In the genomic region with DNA sequence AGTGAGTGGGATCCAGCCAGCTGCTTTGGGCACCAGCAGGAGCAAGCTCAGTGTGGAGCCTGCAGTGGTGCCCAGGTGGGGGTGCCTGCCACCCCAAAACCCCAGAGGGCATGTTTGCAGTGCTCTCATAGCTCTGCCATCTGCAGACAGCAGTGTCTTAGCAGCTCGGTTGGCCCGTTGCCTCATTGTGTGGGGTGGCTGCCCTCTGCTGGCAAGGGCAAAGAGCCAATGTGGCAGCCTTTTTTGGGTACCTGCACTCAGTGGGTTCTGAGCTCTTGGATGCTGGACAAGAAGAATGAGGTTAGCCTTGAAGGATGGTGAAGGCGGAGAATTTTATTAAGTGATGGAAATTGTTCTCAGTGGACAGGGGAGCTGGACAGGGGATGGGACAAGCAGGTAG, we compare ENCODE assay signal across 10 cellular contexts. TPM values are rescaled to one million over a fixed set of nuclear protein-coding genes. Genes with fewer than 3 reads are reported as not detected.
DNase-seq lines count a peak whose midpoint lies in the region; ATAC-seq and TF ChIP-seq lines count a peak whose summit lies in the region.
"Had no signal": no experiment of that assay in that cellular context is flagged by ENCODE, and none has a peak within 500 bp of the region (broad histone marks: within the 10 kb centered on the region; RNA-seq: fewer than 3 reads in every experiment).

No MANE protein-coding gene starts in this region.

- H3K4me1 ChIP-seq in SJCRH30 = no peaks in the 10 kb centered on the region
- H3K4me1 ChIP-seq in hepatocyte (ENCODE audit: insufficient read depth) = no peaks in the 10 kb centered on the region

- WGBS in hepatocyte (ENCODE audit: low lambda C conversion rate, missing lambda C conversion rate) = 44% methylated on average over 3 of the region's 3 CpGs

- TF ChIP-seq CTCF in hepatocyte (IDR thresholded peaks at IDR 0.05; ENCODE audit: poor library complexity) = peak; percentile 39

- no peak overlapping the region for H3K4me2 ChIP-seq in hepatocyte
- H3K4me2 ChIP-seq: BLaER1 treated with 17β-estradiol and CSF1 and Interleukin-3, amounts not matched to agents 10 nM and 100 nM had no signal

- no peaks in the 10 kb centered on the region for H3K36me3 ChIP-seq in SJCRH30
- no peaks in the 10 kb centered on the region for H3K36me3 ChIP-seq in hepatocyte (replicated peaks; ENCODE audit: insufficient read depth, low read depth)
- H3K36me3 ChIP-seq: BLaER1 treated with 17β-estradiol and CSF1 and Interleukin-3, amounts not matched to agents 10 nM and 100 nM had no signal

- H3K27me3 ChIP-seq in SJCRH30 = no peaks in the 10 kb centered on the region
- no peaks in the 10 kb centered on the region for H3K27me3 ChIP-seq in hepatocyte
- H3K27me3 ChIP-seq: BLaER1 treated with 17β-estradiol and CSF1 and Interleukin-3, amounts not matched to agents 10 nM and 100 nM had no signal

- H2AFZ ChIP-seq in hepatocyte = no peak overlapping the region

- ATAC-seq in HG03571 (IDR thresholded peaks at IDR 0.05; ENCODE audit: unreplicated experiment) = no peak

- no peak overlapping the region for H3K4me3 ChIP-seq in SJCRH30
- H3K4me3 ChIP-seq in hepatocyte = no peak overlapping the region
- H3K4me3 ChIP-seq: BLaER1 treated with 17β-estradiol and CSF1 and Interleukin-3, amounts not matched to agents 10 nM and 100 nM had no signal

- DNase-seq in NOMO-1 (lab: John Stamatoyannopoulos, UW; ENCODE audit: unreplicated experiment in 2 of 2) (peak; percentile 45 to 48), NOMO-1 treated with dmso at 0.1 percent for 144 hours (lab: John Stamatoyannopoulos, UW; ENCODE audit: unreplicated experiment) (no peak), HUDEP-2 (lab: John Stamatoyannopoulos, UW; ENCODE audit: unreplicated experiment in 76 of 76) (peak in 64 of 76 experiments; percentile 4 to 76 (median 46)), SJCRH30 (peak; percentile 29 to 48), hepatocyte (ENCODE audit: low spot score) (peak; percentile 55)
- DNase-seq in activated naive CD4-positive, alpha-beta T cell (lab: John Stamatoyannopoulos, UW) = peak; percentile 31 to 77 (median 60)
- peak; percentile 80 for DNase-seq in stimulated activated CD4-positive, alpha-beta T cell treated with anti-CD3 and anti-CD28 coated beads, Interleukin-4, amount 100 ng/mL, for 1 hour

- no peaks in the 10 kb centered on the region for H3K79me2 ChIP-seq in hepatocyte

- H3K27ac ChIP-seq in SJCRH30 (no peak overlapping the region), hepatocyte (no peak overlapping the region)
- H3K27ac ChIP-seq: BLaER1 treated with 17β-estradiol and CSF1 and Interleukin-3, amounts not matched to agents 10 nM and 100 nM had no signal

- H3K9me3 ChIP-seq in SJCRH30 (replicated peaks) = no peaks in the 10 kb centered on the region
- no peaks in the 10 kb centered on the region for H3K9me3 ChIP-seq in hepatocyte (ENCODE audit: low read depth)

- H3K9me2 ChIP-seq in hepatocyte (replicated peaks; ENCODE audit: insufficient read depth) = no peaks in the 10 kb centered on the region

- no peaks in the 10 kb centered on the region for H4K20me1 ChIP-seq in hepatocyte (ENCODE audit: insufficient read depth, poor library complexity, severe bottlenecking)
- H4K20me1 ChIP-seq: BLaER1 treated with 17β-estradiol and CSF1 and Interleukin-3, amounts not matched to agents 10 nM and 100 nM had no signal

RNA-seq across cellular contexts. Expression of a gene that starts 52.3 kb away (rescaled TPM):
- total RNA-seq in SJCRH30 (2014; rRNA removed; shearing (Covaris generic)) = not detected in 2 replicates
- total RNA-seq in hepatocyte = not detected in 2 replicates
- not detected in 2 replicates for polyA plus RNA-seq in hepatocyte
- total RNA-seq: glomerular endothelial cell had no signal

RNA-seq across cellular contexts. Expression of a gene that starts 54.1 kb away (rescaled TPM):
- total RNA-seq in SJCRH30 (2014; rRNA removed; shearing (Covaris generic)) = not detected in 2 replicates
- total RNA-seq in hepatocyte = not detected in 2 replicates
- polyA plus RNA-seq in hepatocyte = not detected in 2 replicates
- total RNA-seq: glomerular endothelial cell had no signal
